9 cellular contexts compared by ENCODE assay signal in genomic region chrX:56765816-56766553, GRCh38. TPM values are rescaled to one million over a fixed set of nuclear protein-coding genes. Genes with fewer than 3 reads are reported as not detected.
DNase-seq lines count a peak whose midpoint lies in the region; ATAC-seq and TF ChIP-seq lines count a peak whose summit lies in the region.
"Had no signal": no experiment of that assay in that cellular context is flagged by ENCODE, and none has a peak within 500 bp of the region (broad histone marks: within the 10 kb centered on the region; RNA-seq: fewer than 3 reads in every experiment).

No MANE protein-coding gene starts in this region.

- no peaks in the 10 kb centered on the region for H3F3A ChIP-seq in OCI-LY1 (ENCODE audit: insufficient read depth, low read length)

- H3K4me3 ChIP-seq in OCI-LY1 (ENCODE audit: low read depth, low read length, poor library complexity, severe bottlenecking), result no peak overlapping the region
- H3K4me3 ChIP-seq in effector memory CD4-positive, alpha-beta T cell (ENCODE audit: insufficient read depth, low read depth, low read length, poor library complexity, severe bottlenecking), result no peak overlapping the region

- H3K9me3 Mint-ChIP-seq in T-helper 2 cell treated with Interferon-gamma antibody and Interleukin-4, amounts not matched to agents 5 μg/mL and 100 μg/mL, for 36 hours, result no peaks in the 10 kb centered on the region
- H3K9me3 Mint-ChIP-seq in stimulated activated effector memory CD8-positive, alpha-beta T cell treated with anti-CD3 and anti-CD28 coated beads, Interleukin-12 subunit alpha, Interleukin-12 subunit beta, amount 100 ng/mL, for 72 hours, result no peaks in the 10 kb centered on the region
- H3K9me3 Mint-ChIP-seq in Calu3 (ENCODE audit: low read depth, unreplicated experiment), result no peaks in the 10 kb centered on the region

- H4K20me1 ChIP-seq in OCI-LY1 (ENCODE audit: insufficient read depth, low read length), result no peaks in the 10 kb centered on the region

- peak overlapping the region; percentile 94 for H3K27ac Mint-ChIP-seq in T-helper 2 cell treated with Interferon-gamma antibody and Interleukin-4, amounts not matched to agents 5 μg/mL and 100 μg/mL, for 36 hours
- peak overlapping the region; percentile 95 for H3K27ac Mint-ChIP-seq in stimulated activated effector memory CD8-positive, alpha-beta T cell treated with anti-CD3 and anti-CD28 coated beads, Interleukin-12 subunit alpha, Interleukin-12 subunit beta, amount 100 ng/mL, for 72 hours
- H3K27ac Mint-ChIP-seq in Calu3 (ENCODE audit: unreplicated experiment), result no peak overlapping the region

- H3K4me3 Mint-ChIP-seq in T-helper 2 cell treated with Interferon-gamma antibody and Interleukin-4, amounts not matched to agents 5 μg/mL and 100 μg/mL, for 36 hours, result peak overlapping the region; percentile 82
- H3K4me3 Mint-ChIP-seq in stimulated activated effector memory CD8-positive, alpha-beta T cell treated with anti-CD3 and anti-CD28 coated beads, Interleukin-12 subunit alpha, Interleukin-12 subunit beta, amount 100 ng/mL, for 72 hours, result peak overlapping the region; percentile 70
- no peak overlapping the region for H3K4me3 Mint-ChIP-seq in Calu3 (ENCODE audit: low read depth, unreplicated experiment)

- H2AFZ ChIP-seq in OCI-LY1 (ENCODE audit: low read length), result no peak overlapping the region

- no peaks in the 10 kb centered on the region for H3K36me3 ChIP-seq in OCI-LY1 (ENCODE audit: insufficient read depth, low read length)
- no peaks in the 10 kb centered on the region for H3K36me3 ChIP-seq in effector memory CD4-positive, alpha-beta T cell (ENCODE audit: control insufficient read depth, insufficient read depth, low read length)

- no peak for TF ChIP-seq CTCF in OCI-LY1 (IDR thresholded peaks at IDR 0.05; ENCODE audit: low read length)
- TF ChIP-seq CTCF in Calu3 (IDR thresholded peaks at IDR 0.05; ENCODE audit: unreplicated experiment), result no peak

- peak overlapping the region; percentile 80 for H3K4me2 ChIP-seq in OCI-LY1 (ENCODE audit: low read length)

- H3K4me1 Mint-ChIP-seq in T-helper 2 cell treated with Interferon-gamma antibody and Interleukin-4, amounts not matched to agents 5 μg/mL and 100 μg/mL, for 36 hours (ENCODE audit: low read depth), result peaks cover 42% of the 10 kb centered on the region
- peaks cover 40% of the 10 kb centered on the region for H3K4me1 Mint-ChIP-seq in stimulated activated effector memory CD8-positive, alpha-beta T cell treated with anti-CD3 and anti-CD28 coated beads, Interleukin-12 subunit alpha, Interleukin-12 subunit beta, amount 100 ng/mL, for 72 hours
- peaks cover 10% of the 10 kb centered on the region for H3K4me1 Mint-ChIP-seq in Calu3 (ENCODE audit: low read depth, unreplicated experiment)

- H3K36me3 Mint-ChIP-seq in T-helper 2 cell treated with Interferon-gamma antibody and Interleukin-4, amounts not matched to agents 5 μg/mL and 100 μg/mL, for 36 hours (ENCODE audit: low read depth), result peaks cover 7% of the 10 kb centered on the region
- H3K36me3 Mint-ChIP-seq in stimulated activated effector memory CD8-positive, alpha-beta T cell treated with anti-CD3 and anti-CD28 coated beads, Interleukin-12 subunit alpha, Interleukin-12 subunit beta, amount 100 ng/mL, for 72 hours, result peaks cover 12% of the 10 kb centered on the region
- no peaks in the 10 kb centered on the region for H3K36me3 Mint-ChIP-seq in Calu3 (ENCODE audit: insufficient read depth, unreplicated experiment)

- DNase-seq in T-helper 2 cell treated with Interferon-gamma antibody and Interleukin-4, amounts not matched to agents 5 μg/mL and 100 μg/mL, for 36 hours (ENCODE audit: low spot score), result no peak
- no peak for DNase-seq in T-helper 2 cell
- DNase-seq in effector memory CD4-positive, alpha-beta T cell, result no peak
- no peak for DNase-seq in stimulated activated effector memory CD8-positive, alpha-beta T cell treated with anti-CD3 and anti-CD28 coated beads, Interleukin-12 subunit alpha, Interleukin-12 subunit beta, amount 100 ng/mL, for 72 hours (ENCODE audit: low spot score in 2 of 2)
- DNase-seq in Calu3, result no peak
- no peak for DNase-seq in NCI-H345 treated with DMSO at 0.1 percent for 48 hours (lab: John Stamatoyannopoulos, UW; ENCODE audit: unreplicated experiment)

- H3K27me3 Mint-ChIP-seq in T-helper 2 cell treated with Interferon-gamma antibody and Interleukin-4, amounts not matched to agents 5 μg/mL and 100 μg/mL, for 36 hours (ENCODE audit: low read depth), result no peaks in the 10 kb centered on the region
- no peaks in the 10 kb centered on the region for H3K27me3 Mint-ChIP-seq in Calu3 (ENCODE audit: unreplicated experiment)

- H3K9me2 ChIP-seq in OCI-LY1 (ENCODE audit: low read depth, low read length), result no peaks in the 10 kb centered on the region
- H3K9me2 ChIP-seq: SK-N-SH had no signal

- peaks cover 47% of the 10 kb centered on the region for H3K4me1 ChIP-seq in OCI-LY1 (ENCODE audit: insufficient read depth, low read length, severe bottlenecking)
- H3K4me1 ChIP-seq in effector memory CD4-positive, alpha-beta T cell (ENCODE audit: control insufficient read depth, insufficient read depth, low read length, poor library complexity, severe bottlenecking), result peaks cover 31% of the 10 kb centered on the region

- intact Hi-C loops in Calu3 (cut with micrococcal nuclease; ENCODE audit: unreplicated experiment), result no loop called here

- H3K27ac ChIP-seq in OCI-LY1 (ENCODE audit: low read depth, low read length, poor library complexity, severe bottlenecking), result peak overlapping the region; percentile 96
- H3K27ac ChIP-seq in effector memory CD4-positive, alpha-beta T cell (ENCODE audit: insufficient read depth, low read length, poor library complexity, severe bottlenecking), result peak overlapping the region; percentile 78

- no peaks in the 10 kb centered on the region for H3K27me3 ChIP-seq in OCI-LY1 (ENCODE audit: insufficient read depth, low read length)
- H3K27me3 ChIP-seq in effector memory CD4-positive, alpha-beta T cell (replicated peaks; ENCODE audit: control insufficient read depth, insufficient read depth, low read length, poor library complexity, severe bottlenecking), result no peaks in the 10 kb centered on the region

- BruUV-seq in Calu3 (replicated peaks; lab: Mats Ljungman, UMichigan), result no TSS peak

- CTCF ChIA-PET in Calu3 (lab: Charles Lee), result no interaction called here

- no peaks in the 10 kb centered on the region for H3K79me2 ChIP-seq in OCI-LY1 (ENCODE audit: insufficient read depth, low read length)

- peak overlapping the region; percentile 65; the same call in 1 of the 2 replicates for H3K9ac ChIP-seq in OCI-LY1 (ENCODE audit: low read length)
- H3K9ac ChIP-seq: SK-N-SH had no signal

- H3K9me3 ChIP-seq in OCI-LY1 (ENCODE audit: low read length), result no peaks in the 10 kb centered on the region
- no peaks in the 10 kb centered on the region for H3K9me3 ChIP-seq in effector memory CD4-positive, alpha-beta T cell (ENCODE audit: control insufficient read depth, low read length)
- H3K9me3 ChIP-seq: SK-N-SH had no signal

- ATAC-seq in stimulated activated effector memory CD8-positive, alpha-beta T cell treated with anti-CD3 and anti-CD28 coated beads, Interleukin-12 subunit alpha, Interleukin-12 subunit beta, amount 100 ng/mL, for 72 hours, result no peak
- no peak for ATAC-seq in HG02840 (IDR thresholded peaks at IDR 0.05; ENCODE audit: low FRiP score, unreplicated experiment)

RNA-seq across cellular contexts. Expression of gene NBDY, which starts 36.9 kb away (rescaled TPM):
- total RNA-seq in Calu3 (2022), result 57.1 and 65.0 TPM in 2 replicates
